Comparison of ENCODE assay signal across 18 cellular contexts in the genomic region with DNA sequence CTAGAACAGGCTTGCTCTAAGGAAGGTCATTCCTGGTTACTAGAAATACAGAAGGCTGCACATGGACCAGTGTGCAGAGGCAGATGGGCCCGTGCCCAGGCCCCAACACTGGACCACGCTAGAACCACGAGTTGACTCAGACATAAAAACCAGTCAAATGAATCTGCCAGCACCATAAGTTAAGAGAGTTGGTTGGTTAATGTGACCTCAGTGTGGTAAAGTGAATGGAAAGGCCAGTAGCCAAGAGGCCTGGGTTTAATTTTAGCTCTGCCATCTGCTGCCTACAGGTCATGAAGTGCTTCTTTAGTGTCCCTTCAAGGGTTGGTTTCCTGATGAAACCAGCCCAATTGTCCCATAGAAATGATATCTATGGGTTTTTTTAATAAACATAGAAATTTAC.
"Had no signal": no experiment of that assay in that cellular context is flagged by ENCODE, and none has a peak within 500 bp of the region (broad histone marks: within the 10 kb centered on the region; RNA-seq: fewer than 3 reads in every experiment).

No MANE protein-coding gene starts in this region.

- H3K4me3 ChIP-seq: breast epithelium, gastroesophageal sphincter, lung, sigmoid colon, transverse colon had no signal

- H3K27ac ChIP-seq: breast epithelium, gastroesophageal sphincter, neutrophil, sigmoid colon, transverse colon had no signal

- H3K36me3 ChIP-seq: breast epithelium, gastroesophageal sphincter, neutrophil, sigmoid colon, transverse colon had no signal

- DNase-seq: activated CD4-positive, alpha-beta memory T cell treated with anti-CD3 and anti-CD28 coated beads for 36 hours; activated gamma-delta T cell treated with Interleukin-2 at 50 U/mL for 16 hours; activated naive CD8-positive, alpha-beta T cell treated with anti-CD3 and anti-CD28 coated beads, Interleukin-2, amount 10 ng/mL, durations not matched to agents 7 days and 5 days; activated T-cell treated with anti-CD3 and anti-CD28 coated beads, Interleukin-2, amount 50 U/mL, for 48 hours; anterior cingulate cortex; hippocampal formation; midbrain; naive thymus-derived CD4-positive, alpha-beta T cell; sigmoid colon; stimulated activated CD4-positive, alpha-beta T cell treated with anti-CD3 and anti-CD28 coated beads, Interleukin-12 subunit alpha, Interleukin-12 subunit beta, amount 100 ng/mL, for 4 hours; stimulated activated naive CD4-positive, alpha-beta T cell; substantia nigra; transverse colon had no signal

- H3K4me1 ChIP-seq: breast epithelium, sigmoid colon, transverse colon had no signal

- ATAC-seq: esophagus mucosa; gastroesophageal sphincter; naive thymus-derived CD4-positive, alpha-beta T cell had no signal

- H3K9me3 ChIP-seq: breast epithelium, neutrophil, transverse colon had no signal

- H3K27me3 ChIP-seq: breast epithelium, gastroesophageal sphincter, neutrophil, sigmoid colon, transverse colon had no signal
